ENCODE assay signal across 28 cellular contexts in the genomic region with DNA sequence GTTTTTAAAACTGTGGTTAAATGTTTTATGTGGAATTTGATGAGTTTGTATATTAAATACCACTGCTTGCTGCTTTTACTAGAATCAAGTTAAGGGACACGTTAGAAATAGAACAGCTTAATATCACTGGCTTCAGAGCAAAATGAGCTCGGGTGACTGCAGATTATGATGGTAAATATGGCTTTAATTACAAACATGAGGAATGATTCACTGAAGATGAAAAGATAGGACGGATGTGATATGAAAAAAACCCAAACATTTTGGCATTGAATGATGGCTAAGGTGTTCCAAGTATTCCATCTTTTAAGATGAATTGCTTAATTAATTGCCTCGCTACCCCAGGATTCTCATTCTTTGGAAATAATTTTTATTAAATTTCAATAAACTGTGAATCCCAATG.
"Had no signal": no experiment of that assay in that cellular context is flagged by ENCODE, and none has a peak within 500 bp of the region (broad histone marks: within the 10 kb centered on the region; RNA-seq: fewer than 3 reads in every experiment).

No MANE protein-coding gene starts in this region.

- H2AFZ ChIP-seq: hepatocyte had no signal

- H3K27me3 ChIP-seq: adrenal gland, ascending aorta, dorsolateral prefrontal cortex, esophagus muscularis mucosa, hepatocyte, neutrophil, ovary, right atrium auricular region, spleen, tibial artery had no signal

- H3K4me3 ChIP-seq: adrenal gland, ascending aorta, dorsolateral prefrontal cortex, esophagus muscularis mucosa, hepatocyte, ovary, psoas muscle, right atrium auricular region, spleen, tibial artery had no signal

- H3K4me3 Mint-ChIP-seq: activated naive CD4-positive, alpha-beta T cell treated with anti-CD3 and anti-CD28 coated beads, Interleukin-2, amount 10 ng/mL, durations not matched to agents 7 days and 5 days; activated T-cell treated with anti-CD3 and anti-CD28 coated beads, Interleukin-2, amount 50 U/mL, for 72 hours; central memory CD8-positive, alpha-beta T cell; effector memory CD8-positive, alpha-beta T cell; memory B cell; nephron had no signal

- H3K4me1 Mint-ChIP-seq: nephron had no signal

- H3K4me1 ChIP-seq: adrenal gland, ascending aorta, esophagus muscularis mucosa, psoas muscle, tibial artery had no signal

- FAIRE-seq: colon, TTC549 had no signal

- DNase-seq: activated CD4-positive, alpha-beta T cell treated with anti-CD3 and anti-CD28 coated beads for 1 hour; activated CD4-positive, alpha-beta T cell treated with anti-CD3 and anti-CD28 coated beads, Interleukin-2, amount 50 U/mL, for 1 hour; activated CD8-positive, alpha-beta memory T cell treated with anti-CD3 and anti-CD28 coated beads, Interleukin-2, amount 50 U/mL, for 48 hours; activated effector memory CD4-positive, alpha-beta T cell treated with Interleukin-2 at 50 U/mL for 16 hours; activated naive CD4-positive, alpha-beta T cell treated with anti-CD3 and anti-CD28 coated beads, Interleukin-2, amount 10 ng/mL, durations not matched to agents 7 days and 5 days; activated T-cell treated with anti-CD3 and anti-CD28 coated beads, Interleukin-2, amount 50 U/mL, for 72 hours; adrenal gland; dorsolateral prefrontal cortex; effector memory CD8-positive, alpha-beta T cell; foreskin melanocyte; left ventricle myocardium superior; ovary; psoas muscle; spleen; stimulated activated CD4-positive, alpha-beta T cell treated with anti-CD3 and anti-CD28 coated beads, Interleukin-4, amount 100 ng/mL, for 1 hour; stimulated activated naive CD4-positive, alpha-beta T cell treated with Interleukin-2 at 50 U/mL for 16 hours; T-helper 1 cell; tibial artery had no signal

- H3K9me3 ChIP-seq: adrenal gland, ascending aorta, esophagus muscularis mucosa, neutrophil, ovary, psoas muscle, right atrium auricular region, spleen, tibial artery had no signal

- H3K27ac ChIP-seq: adrenal gland, ascending aorta, esophagus muscularis mucosa, hepatocyte, neutrophil, ovary, psoas muscle, right atrium auricular region, spleen, tibial artery had no signal

- H3K27me3 Mint-ChIP-seq: activated naive CD4-positive, alpha-beta T cell treated with anti-CD3 and anti-CD28 coated beads, Interleukin-2, amount 10 ng/mL, durations not matched to agents 7 days and 5 days; central memory CD8-positive, alpha-beta T cell; effector memory CD8-positive, alpha-beta T cell; memory B cell had no signal

- H3K4me2 ChIP-seq: hepatocyte had no signal

- H3K27ac Mint-ChIP-seq: activated naive CD4-positive, alpha-beta T cell treated with anti-CD3 and anti-CD28 coated beads, Interleukin-2, amount 10 ng/mL, durations not matched to agents 7 days and 5 days; activated T-cell treated with anti-CD3 and anti-CD28 coated beads, Interleukin-2, amount 50 U/mL, for 72 hours; memory B cell; nephron had no signal

- H3K36me3 ChIP-seq: ovary had no signal

- H3K79me2 ChIP-seq: hepatocyte had no signal

- H3K9me3 Mint-ChIP-seq: activated naive CD4-positive, alpha-beta T cell treated with anti-CD3 and anti-CD28 coated beads, Interleukin-2, amount 10 ng/mL, durations not matched to agents 7 days and 5 days; activated T-cell treated with anti-CD3 and anti-CD28 coated beads, Interleukin-2, amount 50 U/mL, for 72 hours; central memory CD8-positive, alpha-beta T cell; effector memory CD8-positive, alpha-beta T cell; memory B cell; nephron had no signal
